In the genomic region with DNA sequence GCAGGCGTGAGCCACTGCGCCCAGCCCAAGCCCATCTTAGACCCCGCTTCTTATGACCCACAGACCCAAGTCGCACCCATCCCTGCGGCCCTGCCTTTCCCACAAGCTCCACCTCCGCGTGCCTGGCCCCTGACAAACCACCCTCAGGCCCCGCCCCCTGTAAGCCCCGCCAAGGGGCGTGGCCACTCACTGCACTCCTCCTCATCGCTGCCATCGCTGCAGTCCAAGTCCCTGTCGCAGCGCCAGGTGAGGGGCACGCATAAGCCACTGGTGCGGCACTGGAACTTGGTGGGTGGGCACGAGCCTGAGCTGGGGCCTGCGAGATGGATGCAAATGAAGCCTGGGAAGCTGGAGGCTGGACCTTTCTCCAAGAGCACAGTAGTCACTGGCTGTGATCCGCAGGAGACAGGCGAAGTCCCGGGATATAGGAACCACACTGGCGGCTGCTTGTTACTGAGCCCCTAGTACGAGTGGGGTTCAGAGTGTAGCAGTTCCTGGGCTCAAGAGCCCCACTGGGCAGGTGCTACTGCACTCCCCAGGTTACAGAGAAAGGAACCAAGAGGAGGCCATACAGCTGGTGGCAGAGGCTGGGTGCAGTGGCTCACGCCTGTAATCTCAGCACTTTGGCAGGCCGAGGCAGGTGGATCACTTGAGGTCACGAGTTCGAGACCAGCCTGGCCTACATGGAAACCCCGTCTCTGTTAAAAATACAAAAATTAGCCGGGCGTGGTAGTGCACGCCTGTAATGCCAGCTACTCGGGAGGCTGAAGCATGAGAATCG, we compare ENCODE assay signal across 14 cellular contexts. TPM values are rescaled to one million over a fixed set of nuclear protein-coding genes. Genes with fewer than 3 reads are reported as not detected.
DNase-seq lines count a peak whose midpoint lies in the region; ATAC-seq and TF ChIP-seq lines count a peak whose summit lies in the region.
"Had no signal": no experiment of that assay in that cellular context is flagged by ENCODE, and none has a peak within 500 bp of the region (broad histone marks: within the 10 kb centered on the region; RNA-seq: fewer than 3 reads in every experiment).

No MANE protein-coding gene starts in this region.

- H3K36me3 ChIP-seq in SK-N-SH (replicated peaks in 1 of 2; ENCODE audit: control insufficient read depth in 1 of 2, insufficient read depth in 2 of 2, low read length in 1 of 2) (peaks cover 0 to 6% of the 10 kb centered on the region in 2 experiments), SJCRH30 (no peaks in the 10 kb centered on the region)

- no peak overlapping the region for H3K4me3 ChIP-seq in SK-N-SH (ENCODE audit: low read depth in 2 of 2, low read length in 1 of 2)
- H3K4me3 ChIP-seq in SJCRH30: no peak overlapping the region
- H3K4me3 ChIP-seq: ascending aorta, gastrocnemius medialis, GM12878 had no signal

- ATAC-seq in SK-N-SH treated with all-trans-retinoic acid at 6 μM for 48 hours (no peak), HG03571 (IDR thresholded peaks at IDR 0.05; ENCODE audit: unreplicated experiment) (no peak), HG02571 (IDR thresholded peaks at IDR 0.05; ENCODE audit: unreplicated experiment) (no peak), GM21381 (IDR thresholded peaks at IDR 0.05; ENCODE audit: unreplicated experiment) (no peak)
- ATAC-seq: gastrocnemius medialis, GM12878 had no signal

- peaks cover 10% of the 10 kb centered on the region; the same call in 1 of the 2 replicates for H3K79me2 ChIP-seq in SK-N-SH (ENCODE audit: insufficient read depth)
- H3K79me2 ChIP-seq: parathyroid adenoma had no signal

- no peak overlapping the region for H2AFZ ChIP-seq in SK-N-SH (ENCODE audit: low read depth)
- H2AFZ ChIP-seq: parathyroid adenoma had no signal

- no peak overlapping the region for H3K4me2 ChIP-seq in SK-N-SH

- no peaks in the 10 kb centered on the region for H3K9me3 Mint-ChIP-seq in endothelial cell (ENCODE audit: unreplicated experiment)

- H3K9ac ChIP-seq in SK-N-SH: no peak overlapping the region
- H3K9ac ChIP-seq: parathyroid adenoma had no signal

- CTCF ChIA-PET in SK-N-SH (lab: Yijun Ruan, JAX): interaction anchor here (0.5 to 0.7 kb wide), 2 partner anchors 49 to 635 kb away, joined by 3 read pairs; no protein-coding TSS in a partner anchor

- TF ChIP-seq CTCF in SK-N-SH (IDR thresholded peaks at IDR 0.05) (no peak), endothelial cell (IDR thresholded peaks at IDR 0.05; ENCODE audit: unreplicated experiment) (no peak)

- no peak for TF ChIP-seq EP300 in SK-N-SH (IDR thresholded peaks at IDR 0.05; ENCODE audit: borderline replicate concordance in 1 of 2, low read depth in 1 of 2, low read length in 1 of 2)

- H3K9me3 ChIP-seq in SK-N-SH (no peaks in the 10 kb centered on the region), SJCRH30 (replicated peaks) (no peaks in the 10 kb centered on the region)
- H3K9me3 ChIP-seq: ascending aorta, gastrocnemius medialis had no signal

- peaks cover 10% of the 10 kb centered on the region for H3F3A ChIP-seq in SK-N-SH (replicated peaks; ENCODE audit: insufficient read depth)

- peaks cover 11% of the 10 kb centered on the region for H3K36me3 Mint-ChIP-seq in endothelial cell (ENCODE audit: low read depth, unreplicated experiment)

- 94% methylated on average over 26 of the region's 33 CpGs for WGBS in SK-N-SH (ENCODE audit: low lambda C conversion rate)

- no peak for TF ChIP-seq RAD21 in SK-N-SH (IDR thresholded peaks at IDR 0.05; ENCODE audit: low read length)

- H3K4me1 ChIP-seq in SK-N-SH (ENCODE audit: control insufficient read depth in 1 of 2, insufficient read depth in 2 of 2, low read depth in 1 of 2, low read length in 1 of 2) (peaks cover 4 to 12% of the 10 kb centered on the region in 2 experiments; a peak in 2 of 4 replicates), SJCRH30 (peaks cover 9% of the 10 kb centered on the region; the same call in 1 of the 2 replicates)

- H3K27ac Mint-ChIP-seq in endothelial cell (ENCODE audit: unreplicated experiment): no peak overlapping the region

- H3K27me3 Mint-ChIP-seq in endothelial cell (ENCODE audit: unreplicated experiment): peaks cover 9% of the 10 kb centered on the region

- no peak overlapping the region for H3K4me3 Mint-ChIP-seq in endothelial cell (ENCODE audit: unreplicated experiment)

- no peaks in the 10 kb centered on the region for H3K27me3 ChIP-seq in SK-N-SH (ENCODE audit: insufficient read depth)
- H3K27me3 ChIP-seq in SJCRH30: no peaks in the 10 kb centered on the region
- H3K27me3 ChIP-seq: ascending aorta, gastrocnemius medialis had no signal

- no peaks in the 10 kb centered on the region for H4K20me1 ChIP-seq in SK-N-SH (ENCODE audit: insufficient read depth)

- DNase-seq in SK-N-SH (peak; percentile 80), SJCRH30 (peak; percentile 35 to 50), endothelial cell (ENCODE audit: low spot score) (peak; percentile 43)
- DNase-seq in stimulated activated CD4-positive, alpha-beta T cell treated with anti-CD3 and anti-CD28 coated beads, Interleukin-2, amount 100 ng/mL, for 24 hours: peak; percentile 38 to 57
- DNase-seq: NCI-H1092, SW 1271 had no signal

- H3K4me1 Mint-ChIP-seq in endothelial cell (ENCODE audit: unreplicated experiment): peaks cover 27% of the 10 kb centered on the region

- POLR2A ChIA-PET in SK-N-SH (lab: Yijun Ruan, JAX): no interaction called here

- H3K27ac ChIP-seq in SK-N-SH (ENCODE audit: low read depth in 2 of 2, low read length in 1 of 2) (no peak overlapping the region), SJCRH30 (no peak overlapping the region)
- H3K27ac ChIP-seq: ascending aorta, parathyroid adenoma had no signal

- H3K9me2 ChIP-seq in SK-N-SH: no peaks in the 10 kb centered on the region

TF ChIP-seq in SK-N-SH, 30 proteins besides CTCF, POLR2A, EP300 and RAD21 (continues in another document):
- TF ChIP-seq FOSL2 (IDR thresholded peaks at IDR 0.05; ENCODE audit: borderline replicate concordance, low read depth): no peak
- no peak for TF ChIP-seq TEAD4 (IDR thresholded peaks at IDR 0.05; ENCODE audit: borderline replicate concordance, insufficient read depth)
- TF ChIP-seq, protein P1, sequence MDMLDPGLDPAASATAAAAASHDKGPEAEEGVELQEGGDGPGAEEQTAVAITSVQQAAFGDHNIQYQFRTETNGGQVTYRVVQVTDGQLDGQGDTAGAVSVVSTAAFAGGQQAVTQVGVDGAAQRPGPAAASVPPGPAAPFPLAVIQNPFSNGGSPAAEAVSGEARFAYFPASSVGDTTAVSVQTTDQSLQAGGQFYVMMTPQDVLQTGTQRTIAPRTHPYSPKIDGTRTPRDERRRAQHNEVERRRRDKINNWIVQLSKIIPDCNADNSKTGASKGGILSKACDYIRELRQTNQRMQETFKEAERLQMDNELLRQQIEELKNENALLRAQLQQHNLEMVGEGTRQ (IDR thresholded peaks at IDR 0.05; ENCODE audit: borderline replicate concordance, low read depth, low read length): no peak
- TF ChIP-seq, protein P2, sequence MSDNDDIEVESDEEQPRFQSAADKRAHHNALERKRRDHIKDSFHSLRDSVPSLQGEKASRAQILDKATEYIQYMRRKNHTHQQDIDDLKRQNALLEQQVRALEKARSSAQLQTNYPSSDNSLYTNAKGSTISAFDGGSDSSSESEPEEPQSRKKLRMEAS (IDR thresholded peaks at IDR 0.05; ENCODE audit: low read depth): no peak
- TF ChIP-seq TCF12 (IDR thresholded peaks at IDR 0.05): no peak
- no peak for TF ChIP-seq SMC3 (IDR thresholded peaks at IDR 0.05; ENCODE audit: low read depth, low read length)

TF ChIP-seq in SK-N-SH treated with all-trans-retinoic acid at 6 μM for 48 hours, 23 proteins besides CTCF, POLR2A, EP300 and RAD21:
- no peak for TF ChIP-seq ARNTL (CRISPR knock-in tag; IDR thresholded peaks at IDR 0.05; ENCODE audit: borderline replicate concordance, low read depth)

RNA-seq across cellular contexts. Expression of a gene that starts 3.1 kb away (rescaled TPM):
- polyA plus RNA-seq in SK-N-SH (2012; rRNA removed): 100 and 129 TPM in 2 replicates
- 50.7 and 92.2 TPM in 2 replicates for polyA plus RNA-seq in SK-N-SH (2012; cell fraction: cytosol; rRNA removed)
- 66.9 and 112 TPM in 2 replicates for polyA plus RNA-seq in SK-N-SH (2012; cell fraction: nucleus; rRNA removed)
- total RNA-seq in SJCRH30 (2014; rRNA removed; shearing (Covaris generic)): 44.2 and 49.4 TPM in 2 replicates
- 111 TPM for total RNA-seq in endothelial cell (ENCODE audit: unreplicated experiment)

RNA-seq across cellular contexts. Expression of a gene that starts 16.1 kb away (rescaled TPM):
- 107 and 111 TPM in 2 replicates for polyA plus RNA-seq in SK-N-SH (2012; rRNA removed)
- polyA plus RNA-seq in SK-N-SH (2012; cell fraction: cytosol; rRNA removed): 58.2 and 80.9 TPM in 2 replicates
- 52.6 and 53.8 TPM in 2 replicates for polyA plus RNA-seq in SK-N-SH (2012; cell fraction: nucleus; rRNA removed)
- total RNA-seq in SJCRH30 (2014; rRNA removed; shearing (Covaris generic)): 25.6 and 40.7 TPM in 2 replicates
- total RNA-seq in endothelial cell (ENCODE audit: unreplicated experiment): 39.9 TPM

RNA-seq across cellular contexts. Expression of a gene that starts 16.3 kb away (rescaled TPM):
- polyA plus RNA-seq in SK-N-SH (2012; rRNA removed): 410 and 601 TPM in 2 replicates
- polyA plus RNA-seq in SK-N-SH (2012; cell fraction: cytosol; rRNA removed): 358 and 452 TPM in 2 replicates
- polyA plus RNA-seq in SK-N-SH (2012; cell fraction: nucleus; rRNA removed): 158 and 329 TPM in 2 replicates
- 651 and 901 TPM in 2 replicates for total RNA-seq in SJCRH30 (2014; rRNA removed; shearing (Covaris generic))
- 1,732 TPM for total RNA-seq in endothelial cell (ENCODE audit: unreplicated experiment)

RNA-seq across cellular contexts. Expression of a gene that starts 38.0 kb away (rescaled TPM):
- polyA plus RNA-seq in SK-N-SH (2012; rRNA removed): 0.51 and 0.91 TPM in 2 replicates
- polyA plus RNA-seq in SK-N-SH (2012; cell fraction: cytosol; rRNA removed): 0.12 and 0.17 TPM in 2 replicates
- polyA plus RNA-seq in SK-N-SH (2012; cell fraction: nucleus; rRNA removed): 1.5 and 1.7 TPM in 2 replicates
- 0.04 TPM in 1 of 2 replicates, not detected in the other for total RNA-seq in SJCRH30 (2014; rRNA removed; shearing (Covaris generic))
- total RNA-seq in endothelial cell (ENCODE audit: unreplicated experiment): 109 TPM

RNA-seq across cellular contexts. Expression of a gene that starts 58.9 kb away (rescaled TPM):
- polyA plus RNA-seq in SK-N-SH (2012; rRNA removed): 62.5 and 71.2 TPM in 2 replicates
- 25.9 and 37.6 TPM in 2 replicates for polyA plus RNA-seq in SK-N-SH (2012; cell fraction: cytosol; rRNA removed)
- 181 and 394 TPM in 2 replicates for polyA plus RNA-seq in SK-N-SH (2012; cell fraction: nucleus; rRNA removed)
- 0.10 and 0.59 TPM in 2 replicates for total RNA-seq in SJCRH30 (2014; rRNA removed; shearing (Covaris generic))
- 14.3 TPM for total RNA-seq in endothelial cell (ENCODE audit: unreplicated experiment)
- total RNA-seq: GM12878 had no signal
